ENCODE assay signal across 17 cellular contexts in the genomic region with DNA sequence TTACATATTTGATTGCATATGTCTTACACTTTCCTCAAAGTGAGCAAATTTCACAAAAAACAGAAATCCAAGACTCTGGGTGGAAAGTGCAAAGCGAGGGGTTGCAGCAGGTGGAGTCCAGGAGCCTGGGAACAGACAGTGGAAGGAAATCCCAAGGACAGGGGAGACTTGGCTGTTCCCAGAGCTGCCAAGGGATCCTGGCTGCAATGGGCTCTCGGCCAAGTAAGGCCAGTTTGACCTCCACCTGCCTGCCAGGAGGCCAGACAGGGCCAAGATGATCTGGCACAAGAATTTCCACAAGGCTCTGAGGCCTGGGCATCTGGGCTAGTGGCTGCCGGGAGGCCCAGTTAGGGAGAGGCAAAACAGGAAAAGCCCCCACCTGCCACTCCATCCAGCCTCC. TPM values are rescaled to one million over a fixed set of nuclear protein-coding genes. Genes with fewer than 3 reads are reported as not detected.
DNase-seq lines count a peak whose midpoint lies in the region; ATAC-seq, FAIRE-seq and TF ChIP-seq lines count a peak whose summit lies in the region.
"Had no signal": no experiment of that assay in that cellular context is flagged by ENCODE, and none has a peak within 500 bp of the region (broad histone marks: within the 10 kb centered on the region; RNA-seq: fewer than 3 reads in every experiment).

No MANE protein-coding gene starts in this region.

- H3K36me3 ChIP-seq in MG63 (no peaks in the 10 kb centered on the region), HepG2 (replicated peaks in 1 of 2; ENCODE audit: control insufficient read depth in 1 of 2, insufficient read depth in 2 of 2, low read length in 2 of 2) (peaks cover 4 to 46% of the 10 kb centered on the region in 2 experiments; a peak in 4 of 5 replicates), thyroid gland (no peaks in the 10 kb centered on the region), vagina (no peaks in the 10 kb centered on the region)
- H3K36me3 ChIP-seq: SJSA1 had no signal

- peaks cover 80% of the 10 kb centered on the region for H3K79me2 ChIP-seq in HepG2 (ENCODE audit: insufficient read depth, low read length)

- POLR2A ChIA-PET in HepG2 (lab: Yijun Ruan, JAX) = interaction anchor here (1.9 kb wide), 1 partner anchor 9 kb away, joined by 6 read pairs; no protein-coding TSS in a partner anchor

- TF ChIP-seq CTCF in HepG2 (CRISPR knock-in tag; IDR thresholded peaks at IDR 0.05) (no peak), thyroid gland (IDR thresholded peaks at IDR 0.05) (no peak), vagina (IDR thresholded peaks at IDR 0.05) (no peak)

- no peaks in the 10 kb centered on the region for H3K9me3 ChIP-seq in MG63
- H3K9me3 ChIP-seq in HepG2 (ENCODE audit: low read length) = no peaks in the 10 kb centered on the region
- no peaks in the 10 kb centered on the region for H3K9me3 ChIP-seq in thyroid gland
- H3K9me3 ChIP-seq in vagina = no peaks in the 10 kb centered on the region
- H3K9me3 ChIP-seq: BE2C, SJSA1 had no signal

- no peak for ATAC-seq in HepG2
- ATAC-seq: stimulated activated naive CD8-positive, alpha-beta T cell treated with anti-CD3 and anti-CD28 coated beads, Interleukin-15, Interleukin-2, amounts not matched to agents 100 U/mL and 50 U/mL, for 24 hours had no signal

- no TSS peak for BruUV-seq in HepG2 (replicated peaks; lab: Mats Ljungman, UMichigan)

- H2AFZ ChIP-seq in HepG2 (ENCODE audit: low read length) = no peak overlapping the region

- DNase-seq in MG63 (peak; percentile 21), HepG2 (ENCODE audit: low spot score) (no peak), thyroid gland (peak; percentile 38 to 45), COLO829 (ENCODE audit: low spot score) (no peak), iPS-NIHi11 (ENCODE audit: low spot score) (no peak), vagina (ENCODE audit: extremely low spot score in 2 of 2) (no peak)
- DNase-seq: activated CD4-positive, alpha-beta T cell treated with anti-CD3 and anti-CD28 coated beads for 1 hour; activated CD8-positive, alpha-beta memory T cell treated with anti-CD3 and anti-CD28 coated beads, Interleukin-2, amount 50 U/mL, for 4 hours; GDM1; NCI-H187 treated with DMSO at 0.1 percent for 48 hours; NCI-H510A treated with DMSO at 0.1 percent for 48 hours; stimulated activated naive CD8-positive, alpha-beta T cell treated with anti-CD3 and anti-CD28 coated beads, Interleukin-15, Interleukin-2, amounts not matched to agents 100 U/mL and 50 U/mL, for 24 hours had no signal

- H3K9me3 Mint-ChIP-seq in dendritic cell treated with granulocyte-macrophage colony-stimulating factor and Interleukin-4, amounts not matched to agents 40 ng/mL and 50 ng/mL, for 4 days = no peaks in the 10 kb centered on the region
- H3K9me3 Mint-ChIP-seq: neural crest cell had no signal

- CTCF ChIA-PET in HepG2 (lab: Yijun Ruan, JAX; ENCODE audit: low intra/inter-chr PET ratio, low total read pairs) = no interaction called here

- peaks cover 12% of the 10 kb centered on the region; the same call in 1 of the 2 replicates for H4K20me1 ChIP-seq in HepG2 (ENCODE audit: insufficient read depth, low read length)

- H3K4me2 ChIP-seq in HepG2 (ENCODE audit: low read depth, low read length) = no peak overlapping the region

- H3K36me3 Mint-ChIP-seq in dendritic cell treated with granulocyte-macrophage colony-stimulating factor and Interleukin-4, amounts not matched to agents 40 ng/mL and 50 ng/mL, for 4 days (ENCODE audit: low read depth) = peaks cover 93% of the 10 kb centered on the region

- no peak overlapping the region for H3K9ac ChIP-seq in HepG2 (ENCODE audit: insufficient read depth, low read depth, low read length)

- TF ChIP-seq EP300 in HepG2 (IDR thresholded peaks at IDR 0.05; ENCODE audit: low read depth in 2 of 2, low read length in 2 of 2) = no peak
- no peak for TF ChIP-seq EP300 in HepG2 (CRISPR knock-in tag; IDR thresholded peaks at IDR 0.05; ENCODE audit: borderline replicate concordance)

- no peak for TF ChIP-seq POLR2A in HepG2 (IDR thresholded peaks at IDR 0.05; ENCODE audit: insufficient read depth in 1 of 2, low read depth in 2 of 2, low read length in 2 of 2)
- no peak for TF ChIP-seq POLR2A in thyroid gland (IDR thresholded peaks at IDR 0.05)
- TF ChIP-seq POLR2A in vagina (IDR thresholded peaks at IDR 0.05) = no peak

- H3K4me3 ChIP-seq in MG63 = no peak overlapping the region
- H3K4me3 ChIP-seq in HepG2 (replicated peaks in 1 of 3; ENCODE audit: insufficient read depth in 1 of 3, low read depth in 2 of 3, low read length in 3 of 3) = no peak overlapping the region
- H3K4me3 ChIP-seq in thyroid gland (replicated peaks in 1 of 3) = no peak overlapping the region
- no peak overlapping the region for H3K4me3 ChIP-seq in vagina
- H3K4me3 ChIP-seq: SJSA1 had no signal

- no peak overlapping the region for H3K4me3 Mint-ChIP-seq in dendritic cell treated with granulocyte-macrophage colony-stimulating factor and Interleukin-4, amounts not matched to agents 40 ng/mL and 50 ng/mL, for 4 days
- H3K4me3 Mint-ChIP-seq: neural crest cell had no signal

- 91% methylated on average over 1 of the region's 3 CpGs for WGBS in HepG2 (ENCODE audit: low lambda C conversion rate)
- WGBS in thyroid gland, 2 donors = 59 to 67% methylated on average over 3 of the region's 3 CpGs

- H3K27ac Mint-ChIP-seq in dendritic cell treated with granulocyte-macrophage colony-stimulating factor and Interleukin-4, amounts not matched to agents 40 ng/mL and 50 ng/mL, for 4 days = peak overlapping the region; percentile 38

- TF ChIP-seq RAD21 in HepG2 (CRISPR knock-in tag; IDR thresholded peaks at IDR 0.05) = no peak

- H3K4me1 ChIP-seq in HepG2 (ENCODE audit: insufficient read depth, low read length) = peaks cover 87% of the 10 kb centered on the region
- H3K4me1 ChIP-seq in thyroid gland = peaks cover 14 to 20% of the 10 kb centered on the region in 2 donors
- H3K4me1 ChIP-seq in vagina = peaks cover 16% of the 10 kb centered on the region
- H3K4me1 ChIP-seq: SJSA1 had no signal

- H3K27ac ChIP-seq in HepG2 (ENCODE audit: extremely low read length, insufficient read depth, low read length) (peak overlapping the region; percentile 32), thyroid gland (peak overlapping the region in 1 of 3 donors; percentile 48), vagina (no peak overlapping the region)
- H3K27ac ChIP-seq: SJSA1 had no signal

- in situ Hi-C loops in HepG2 (cut with HindIII; ENCODE audit: extremely low pct_ligation_motif_present, low pct_unique_long_range_greater_than_20kb) = no loop called here

- H3K27me3 Mint-ChIP-seq in dendritic cell treated with granulocyte-macrophage colony-stimulating factor and Interleukin-4, amounts not matched to agents 40 ng/mL and 50 ng/mL, for 4 days = no peaks in the 10 kb centered on the region

- FAIRE-seq in HepG2 (lab: Jason Lieb, UNC) = no peak
- FAIRE-seq: GM12891 had no signal

- H3K27me3 ChIP-seq in MG63 (no peaks in the 10 kb centered on the region), HepG2 (ENCODE audit: control insufficient read depth in 1 of 2, insufficient read depth in 2 of 2, low read length in 2 of 2) (no peaks in the 10 kb centered on the region), thyroid gland (no peaks in the 10 kb centered on the region), vagina (no peaks in the 10 kb centered on the region)
- H3K27me3 ChIP-seq: BE2C, SJSA1 had no signal

- intact Hi-C loops in dendritic cell treated with granulocyte-macrophage colony-stimulating factor and Interleukin-4, amounts not matched to agents 40 ng/mL and 50 ng/mL, for 4 days (cut with micrococcal nuclease) = no loop called here
- intact Hi-C loops in HepG2 (cut with micrococcal nuclease; ENCODE audit: unreplicated experiment) (no loop called here), thyroid gland (cut with DNase I) (no loop called here), vagina (cut with DNase I) (no loop called here)

- H3K4me1 Mint-ChIP-seq in dendritic cell treated with granulocyte-macrophage colony-stimulating factor and Interleukin-4, amounts not matched to agents 40 ng/mL and 50 ng/mL, for 4 days (ENCODE audit: low read depth) = peaks cover 84% of the 10 kb centered on the region

TF ChIP-seq in HepG2, 621 proteins besides CTCF, POLR2A, EP300 and RAD21 (continues in another document):
- TF ChIP-seq AGO2 (optimal IDR thresholded peaks at IDR 0.05; ENCODE audit: low read depth, low read length) = peak; percentile 13

RNA-seq across cellular contexts. Expression of a gene that starts 16.6 kb away (rescaled TPM):
- total RNA-seq in MG63 (2014; rRNA removed; shearing (Covaris generic); ENCODE audit: low replicate concordance) = 35.4 and 66.8 TPM in 2 replicates
- total RNA-seq in HepG2 (2016; rRNA removed; fragmentation: Illumina TruSeq; extraction: Trizol) (33.2 and 63.4 TPM in 2 replicates), thyroid gland (10 to 100 TPM; 10.9 to 16.0 (median 15.4) TPM), vagina (20.6 TPM)
- total RNA-seq in HepG2 (2016; cell fraction: cytosol; rRNA removed; fragmentation: Illumina TruSeq; extraction: Trizol; ENCODE audit: low read depth) = 10.1 and 11.6 TPM in 2 replicates
- total RNA-seq in HepG2 (2016; cell fraction: insoluble cytoplasmic fraction; rRNA removed; fragmentation: Illumina TruSeq; extraction: Trizol) = 24.7 and 65.3 TPM in 2 replicates
- 32.7 and 33.2 TPM in 2 replicates for total RNA-seq in HepG2 (2016; cell fraction: membrane; rRNA removed; fragmentation: Illumina TruSeq; extraction: Trizol)
- total RNA-seq in HepG2 (2016; cell fraction: nucleus; rRNA removed; fragmentation: Illumina TruSeq; extraction: Trizol) = 82.8 and 99.0 TPM in 2 replicates
- 160 and 189 TPM in 2 replicates for polyA plus RNA-seq in HepG2 (2011; rRNA removed)
- 208 and 213 TPM in 2 replicates for polyA plus RNA-seq in HepG2 (2011; cell fraction: cytosol; rRNA removed)
- polyA plus RNA-seq in HepG2 (2011; cell fraction: nucleus; rRNA removed) = 869 and 1,053 TPM in 2 replicates
- 214 and 253 TPM in 2 replicates for polyA plus RNA-seq in HepG2 (2012)
- 18.1 and 20.1 TPM in 2 replicates for polyA plus RNA-seq in HepG2 (2016; cell fraction: cytosol; fragmentation: Illumina TruSeq; extraction: Trizol; ENCODE audit: low read depth)
- 42.8 and 60.7 TPM in 2 replicates for polyA plus RNA-seq in HepG2 (2016; cell fraction: insoluble cytoplasmic fraction; fragmentation: Illumina TruSeq; extraction: Trizol; ENCODE audit: low read depth)
- polyA plus RNA-seq in HepG2 (2016; cell fraction: membrane; fragmentation: Illumina TruSeq; extraction: Trizol; ENCODE audit: low read depth) = 42.2 and 44.0 TPM in 2 replicates
- polyA plus RNA-seq in HepG2 (2016; cell fraction: nucleus; fragmentation: Illumina TruSeq; extraction: Trizol; ENCODE audit: insufficient read depth, low read depth) = 235 and 236 TPM in 2 replicates
- polyA minus RNA-seq in HepG2 (2011; rRNA and poly(A)+ RNA removed; ENCODE audit: low replicate concordance) = 104 and 367 TPM in 2 replicates
- 143 and 183 TPM in 2 replicates for polyA minus RNA-seq in HepG2 (2011; cell fraction: cytosol; rRNA and poly(A)+ RNA removed)
- 104 and 119 TPM in 2 replicates for polyA minus RNA-seq in HepG2 (2011; cell fraction: nucleus; rRNA and poly(A)+ RNA removed)

Comparison
In these comparisons a context has a peak if more than half of its experiments do, and no peak if none do; other contexts are left out.
1. DNase-seq: peak in MG63 (single experiment) and thyroid gland (2 of 2); none in HepG2 (single experiment), COLO829 (single experiment), iPS-NIHi11 (single experiment) and vagina (0 of 2).